In the genomic region with DNA sequence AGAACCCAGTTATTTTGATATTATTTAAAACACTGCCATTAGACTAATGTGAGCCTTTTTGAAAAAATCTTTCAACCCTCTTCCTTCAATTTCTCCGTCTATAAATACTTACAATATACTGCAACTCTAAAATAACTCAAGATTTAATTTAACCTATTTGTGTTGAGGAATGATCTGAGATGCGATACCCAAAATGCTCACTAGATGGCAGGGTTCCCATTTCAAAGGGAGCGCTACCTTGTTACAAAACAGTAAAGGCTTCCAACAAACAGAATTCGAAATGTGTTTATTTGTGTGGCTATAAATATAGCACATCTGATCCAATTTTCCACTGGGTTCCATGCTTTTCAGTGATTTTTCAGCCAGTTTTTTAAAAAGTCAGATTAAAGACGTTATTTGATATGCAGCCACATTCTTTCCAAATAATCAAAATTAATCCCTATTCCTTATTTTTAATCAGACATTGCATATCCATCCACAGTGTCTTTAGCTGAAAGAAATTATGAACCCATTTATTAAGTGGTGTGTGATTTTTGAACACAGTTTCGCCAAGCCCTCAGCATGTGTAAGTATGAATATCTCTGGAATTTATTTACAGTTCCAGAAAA, we compare ENCODE assay signal across 8 cellular contexts.
DNase-seq lines count a peak whose midpoint lies in the region; ATAC-seq, FAIRE-seq and TF ChIP-seq lines count a peak whose summit lies in the region.

No MANE protein-coding gene starts in this region.

- peaks cover 11% of the 10 kb centered on the region; the same call in 1 of the 2 replicates for H3K9me3 ChIP-seq in NT2/D1 (ENCODE audit: insufficient read depth, low read length)

- peak; percentile 81 for TF ChIP-seq CTCF in retinal pigment epithelial cell (conservative IDR thresholded peaks at IDR 0.05; ENCODE audit: low read depth, low read length)

- H3K36me3 ChIP-seq in NT2/D1 (ENCODE audit: insufficient read depth, insufficient read length, low read length), result no peaks in the 10 kb centered on the region

- no peak overlapping the region for H3K4me3 ChIP-seq in NT2/D1 (ENCODE audit: insufficient read length, low read depth)
- H3K4me3 ChIP-seq in retinal pigment epithelial cell (ENCODE audit: low read length), result no peak overlapping the region

- DNase-seq in AG20443 (ENCODE audit: low spot score) (peak; percentile 46), GM12892 (ENCODE audit: insufficient read length) (no peak), NT2/D1 (ENCODE audit: low read depth, low spot score) (peak; percentile 81), left cardiac atrium (no peak), retinal pigment epithelial cell (ENCODE audit: low read depth) (no peak)
- DNase-seq in activated naive CD8-positive, alpha-beta T cell treated with anti-CD3 and anti-CD28 coated beads, Interleukin-2, amount 50 U/mL, for 16 hours (ENCODE audit: low read depth, low spot score), result peak; percentile 5

- peak; percentile 81 for ATAC-seq in HG03159 (IDR thresholded peaks at IDR 0.05; ENCODE audit: unreplicated experiment)
- peak; percentile 36 to 61 for ATAC-seq in left cardiac atrium
- ATAC-seq in esophagus mucosa, result no peak

- no peaks in the 10 kb centered on the region for H3K27me3 ChIP-seq in NT2/D1 (ENCODE audit: insufficient read depth, insufficient read length)

- peak; percentile 74 for FAIRE-seq in GM12892 (lab: Jason Lieb, UNC)

- H3K4me1 ChIP-seq in NT2/D1 (ENCODE audit: insufficient read depth, insufficient read length), result peaks cover 2% of the 10 kb centered on the region

- H3K9ac ChIP-seq in NT2/D1 (ENCODE audit: insufficient read length, low read depth), result no peak overlapping the region

- no peak for TF ChIP-seq POLR2A in GM12892 (IDR thresholded peaks at IDR 0.05; ENCODE audit: low read depth, low read length)

- intact Hi-C loops in left cardiac atrium (cut with DNase I), result loop anchor here in 1 of 2 donors (10.0 kb wide), 1 partner anchor 1995 kb away; no protein-coding TSS in a partner anchor

Comparison
In these comparisons a context has a peak if more than half of its experiments do, and no peak if none do; other contexts are left out.
1. DNase-seq: peak in AG20443 (single experiment), NT2/D1 (single experiment) and activated naive CD8-positive, alpha-beta T cell treated with anti-CD3 and anti-CD28 coated beads, Interleukin-2, amount 50 U/mL, for 16 hours (single experiment); none in GM12892 (single experiment), left cardiac atrium (single experiment) and retinal pigment epithelial cell (single experiment).